ENCODE assay signal across 9 cellular contexts in genomic region chr20:63911171-63911570, GRCh38. TPM values are rescaled to one million over a fixed set of nuclear protein-coding genes. Genes with fewer than 3 reads are reported as not detected.
A peak's percentile ranks its signal among the peaks of the same experiment; 100 is the strongest.
DNase-seq lines count a peak whose midpoint lies in the region; ATAC-seq and TF ChIP-seq lines count a peak whose summit lies in the region.
"Had no signal": no experiment of that assay in that cellular context is flagged by ENCODE, and none has a peak within 500 bp of the region (broad histone marks: within the 10 kb centered on the region; RNA-seq: fewer than 3 reads in every experiment).

No MANE protein-coding gene starts in this region.

- H3K36me3 ChIP-seq in brain microvascular endothelial cell (replicated peaks) = peaks cover 4% of the 10 kb centered on the region
- no peaks in the 10 kb centered on the region for H3K36me3 ChIP-seq in mucosa of rectum (ENCODE audit: control insufficient read depth in 2 of 2, insufficient read depth in 2 of 2, low read length in 2 of 2)
- no peaks in the 10 kb centered on the region for H3K36me3 ChIP-seq in thyroid gland

- intact Hi-C loops in thyroid gland (cut with DNase I) = no loop called here

- no peak for TF ChIP-seq POLR2A in thyroid gland (IDR thresholded peaks at IDR 0.05)

- H3K27ac ChIP-seq in brain microvascular endothelial cell (peak overlapping the region; percentile 21), mucosa of rectum (ENCODE audit: low read depth in 2 of 2, low read length in 2 of 2) (peak overlapping the region; percentile 74 to 83), thyroid gland (no peak overlapping the region)

- in situ Hi-C loops in brain microvascular endothelial cell (cut with HindIII; ENCODE audit: low pct_ligation_motif_present, low sequenced_read_pairs) = no loop called here

- H3K4me3 ChIP-seq in brain microvascular endothelial cell (ENCODE audit: low read depth, low read length) (no peak overlapping the region), mucosa of rectum (ENCODE audit: low read length in 2 of 2) (no peak overlapping the region), thyroid gland (replicated peaks in 1 of 3) (no peak overlapping the region)

- H3K4me1 ChIP-seq in mucosa of rectum (ENCODE audit: control insufficient read depth in 2 of 2, insufficient read depth in 2 of 2, low read length in 2 of 2) (peaks cover 27 to 33% of the 10 kb centered on the region in 2 donors), thyroid gland (peaks cover 9 to 12% of the 10 kb centered on the region in 2 donors)

- H3K27me3 ChIP-seq in brain microvascular endothelial cell (replicated peaks) = no peaks in the 10 kb centered on the region
- H3K27me3 ChIP-seq in mucosa of rectum (ENCODE audit: control insufficient read depth in 2 of 2, insufficient read depth in 2 of 2, low read length in 2 of 2) = no peaks in the 10 kb centered on the region
- no peaks in the 10 kb centered on the region for H3K27me3 ChIP-seq in thyroid gland

- ATAC-seq in GM21390 (IDR thresholded peaks at IDR 0.05; ENCODE audit: unreplicated experiment) (no peak), HG02840 (IDR thresholded peaks at IDR 0.05; ENCODE audit: low FRiP score, unreplicated experiment) (no peak)

- DNase-seq in AG08396 (ENCODE audit: low spot score) = peak; percentile 55
- peak; percentile 94 for DNase-seq in HT-29 (ENCODE audit: low spot score)
- no peak for DNase-seq in brain microvascular endothelial cell
- DNase-seq in thyroid gland = no peak
- DNase-seq in stimulated activated CD4-positive, alpha-beta T cell treated with anti-CD3 and anti-CD28 coated beads, Interleukin-4, amount 100 ng/mL, for 24 hours = no peak

- TF ChIP-seq CTCF in brain microvascular endothelial cell (IDR thresholded peaks at IDR 0.05; ENCODE audit: low read depth, low read length, missing control alignments) (no peak), thyroid gland (IDR thresholded peaks at IDR 0.05) (no peak)

- H3K9ac ChIP-seq in mucosa of rectum (ENCODE audit: low read depth in 1 of 2, low read length in 2 of 2) = peak overlapping the region; percentile 15 to 62

- WGBS in thyroid gland, 2 donors = 65 to 70% methylated on average over 11 of the region's 11 CpGs

- H3K9me3 ChIP-seq in mucosa of rectum (ENCODE audit: control insufficient read depth in 2 of 2, low read length in 2 of 2) = no peaks in the 10 kb centered on the region
- H3K9me3 ChIP-seq in thyroid gland = no peaks in the 10 kb centered on the region

RNA-seq across cellular contexts. Expression of gene DNAJC5, which starts 16.2 kb away (rescaled TPM):
- total RNA-seq in HT-29 (2014; rRNA removed; shearing (Covaris generic)) = 106 and 109 TPM in 2 replicates
- 10 to 100 TPM; 38.4 to 87.4 (median 75.1) TPM for total RNA-seq in thyroid gland

RNA-seq across cellular contexts. Expression of gene UCKL1, which starts 45.0 kb away (rescaled TPM):
- total RNA-seq in HT-29 (2014; rRNA removed; shearing (Covaris generic)) = 63.2 and 68.4 TPM in 2 replicates
- total RNA-seq in thyroid gland = 10 to 100 TPM; 21.6 to 44.3 (median 29.3) TPM

RNA-seq across cellular contexts. Expression of gene TPD52L2, which starts 46.1 kb away (rescaled TPM):
- total RNA-seq in HT-29 (2014; rRNA removed; shearing (Covaris generic)) = 151 and 156 TPM in 2 replicates
- 10 to 100 TPM; 69.4 to 93.3 (median 89.6) TPM for total RNA-seq in thyroid gland

RNA-seq across cellular contexts. Expression of gene ABHD16B, which starts 49.9 kb away (rescaled TPM):
- total RNA-seq in HT-29 (2014; rRNA removed; shearing (Covaris generic)) = not detected in 2 replicates
- not detected for total RNA-seq in thyroid gland
- total RNA-seq: NCI-H460 had no signal

RNA-seq across cellular contexts. Expression of gene ZNF512B, which starts 58.6 kb away (rescaled TPM):
- 0.34 and 0.38 TPM in 2 replicates for total RNA-seq in HT-29 (2014; rRNA removed; shearing (Covaris generic))
- total RNA-seq in thyroid gland = 10 to 100 TPM; 13.4 to 24.8 (median 19.0) TPM

Comparison
In these comparisons a context has a peak if more than half of its experiments do, and no peak if none do; other contexts are left out.
1. DNase-seq: peak in AG08396 (single experiment) and HT-29 (single experiment); none in brain microvascular endothelial cell (single experiment), thyroid gland (0 of 2) and stimulated activated CD4-positive, alpha-beta T cell treated with anti-CD3 and anti-CD28 coated beads, Interleukin-4, amount 100 ng/mL, for 24 hours (single experiment).
2. H3K27ac ChIP-seq: peak in brain microvascular endothelial cell (single experiment) and mucosa of rectum (2 of 2); none in thyroid gland (0 of 3).